8 cellular contexts compared by ENCODE assay signal in the genomic region with DNA sequence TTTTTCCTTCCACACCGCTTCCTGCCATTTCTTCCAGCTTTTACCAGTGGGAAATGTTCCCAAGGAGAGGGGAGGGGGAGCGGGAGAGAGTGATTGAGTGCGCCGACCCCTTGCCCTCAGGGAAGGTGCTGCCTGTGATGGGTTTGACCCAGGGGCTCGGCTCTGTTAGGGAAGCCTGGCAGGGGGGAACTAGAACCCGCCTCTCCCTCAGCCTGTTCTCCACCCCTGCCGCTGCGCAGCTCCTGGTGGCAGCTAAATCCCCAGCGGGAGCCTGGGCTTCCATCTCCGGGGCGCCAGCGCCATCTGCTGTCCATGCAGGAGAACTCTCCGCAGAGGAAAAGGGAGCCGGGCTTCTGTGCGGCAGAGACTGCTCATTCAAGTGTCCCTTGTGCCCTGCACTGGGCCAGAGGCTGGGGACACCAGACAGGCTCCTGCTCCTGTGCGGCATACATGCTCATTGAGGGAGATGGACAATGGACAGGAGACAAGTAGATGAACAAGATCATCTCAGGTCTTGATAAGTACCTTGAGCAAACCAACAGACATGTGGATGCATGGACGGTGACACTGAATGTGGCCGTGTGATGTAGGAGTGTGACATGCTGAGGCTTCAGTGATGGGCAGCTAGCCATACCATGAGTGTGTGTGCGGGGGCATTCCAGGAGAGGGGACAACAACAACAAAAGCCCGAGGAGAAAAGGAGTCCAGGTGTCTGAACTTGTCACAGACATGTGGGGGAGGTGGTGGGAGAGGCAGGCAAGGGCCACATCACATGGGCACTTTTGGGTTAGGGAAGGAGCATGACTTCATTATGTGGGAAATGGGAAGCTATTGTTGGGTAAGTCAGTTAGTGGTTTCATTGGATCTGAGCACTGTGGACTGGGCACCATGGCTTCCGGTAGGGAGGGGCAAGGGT. TPM values are rescaled to one million over a fixed set of nuclear protein-coding genes. Genes with fewer than 3 reads are reported as not detected.
A peak's percentile ranks its signal among the peaks of the same experiment; 100 is the strongest.
DNase-seq lines count a peak whose midpoint lies in the region; ATAC-seq and TF ChIP-seq lines count a peak whose summit lies in the region.

No MANE protein-coding gene starts in this region.

- peaks cover 20% of the 10 kb centered on the region for H3K36me3 ChIP-seq in WERI-Rb-1

- no peaks in the 10 kb centered on the region for H3K36me3 Mint-ChIP-seq in immature natural killer cell

- no peak overlapping the region for H3K27ac Mint-ChIP-seq in immature natural killer cell

- no peaks in the 10 kb centered on the region for H3K4me1 Mint-ChIP-seq in immature natural killer cell

- in situ Hi-C loops in T47D (cut with HindIII; ENCODE audit: low pct_unique_long_range_greater_than_20kb, low sequenced_read_pairs) = no loop called here

- H3K27me3 Mint-ChIP-seq in immature natural killer cell (ENCODE audit: low read depth in 3 of 3) = peaks cover 10 to 24% (median 15%) of the 10 kb centered on the region in 3 donors

- H3K9me3 Mint-ChIP-seq in immature natural killer cell = peaks cover 0 to 2% (median 0%) of the 10 kb centered on the region in 6 donors

- ATAC-seq in GM18861 (IDR thresholded peaks at IDR 0.05; ENCODE audit: unreplicated experiment) = peak; percentile 69
- peak; percentile 77 for ATAC-seq in HG03095 (IDR thresholded peaks at IDR 0.05; ENCODE audit: unreplicated experiment)

- peak; percentile 90 for TF ChIP-seq CTCF in WERI-Rb-1 (IDR thresholded peaks at IDR 0.05; ENCODE audit: low read depth, low read length)

- H3K4me3 ChIP-seq in WERI-Rb-1 (ENCODE audit: low read depth, low read length) = no peak overlapping the region

- no peaks in the 10 kb centered on the region for H3K9me3 ChIP-seq in WERI-Rb-1 (ENCODE audit: severe bottlenecking)

- H3K27me3 ChIP-seq in WERI-Rb-1 (ENCODE audit: insufficient read depth, low read depth, severe bottlenecking) = no peaks in the 10 kb centered on the region

- DNase-seq in AG08395 (ENCODE audit: low spot score) (peak; percentile 95), NCI-H2196 treated with DMSO at 0.1 percent for 48 hours (lab: John Stamatoyannopoulos, UW; ENCODE audit: unreplicated experiment) (peak; percentile 69), WERI-Rb-1 (peak; percentile 91), T47D (ENCODE audit: low read depth in 1 of 2, low spot score in 1 of 2) (peak; percentile 80 to 86), immature natural killer cell (peak; percentile 71 to 78 (median 75))
- DNase-seq in stimulated activated CD4-positive, alpha-beta T cell treated with anti-CD3 and anti-CD28 coated beads, Interleukin-15, amount 100 ng/mL, for 1 hour (ENCODE audit: low read depth in 1 of 2, low spot score in 1 of 2) = peak; percentile 70 to 79

- no peak overlapping the region for H3K4me3 Mint-ChIP-seq in immature natural killer cell

- peak overlapping the region; percentile 45 for H3K27ac ChIP-seq in WERI-Rb-1

RNA-seq across cellular contexts. Expression of gene CHPF, which starts 13.3 kb away (rescaled TPM):
- polyA plus RNA-seq in immature natural killer cell = 10 to 100 TPM in 2 of 3 donors, 1 to 10 TPM in 1; 6.1 to 20.8 (median 18.6) TPM

RNA-seq across cellular contexts. Expression of gene TMEM198, which starts 13.5 kb away (rescaled TPM):
- polyA plus RNA-seq in immature natural killer cell = under 1 TPM in 1 of 3 donors, not detected in 2; 0.44 TPM

RNA-seq across cellular contexts. Expression of gene ASIC4, which starts 16.0 kb away (rescaled TPM):
- not detected for polyA plus RNA-seq in immature natural killer cell

RNA-seq across cellular contexts. Expression of gene GMPPA, which starts 31.6 kb away (rescaled TPM):
- polyA plus RNA-seq in immature natural killer cell = 10 to 100 TPM; 21.4 to 40.9 (median 37.1) TPM

RNA-seq across cellular contexts. Expression of gene OBSL1, which starts 41.0 kb away (rescaled TPM):
- polyA plus RNA-seq in immature natural killer cell = under 1 TPM in 1 of 3 donors, not detected in 2; 0.53 TPM
